10 cellular contexts compared by ENCODE assay signal in genomic region chr12:7934560-7935463, GRCh38. TPM values are rescaled to one million over a fixed set of nuclear protein-coding genes. Genes with fewer than 3 reads are reported as not detected.
DNase-seq lines count a peak whose midpoint lies in the region; TF ChIP-seq lines count a peak whose summit lies in the region.
"Had no signal": no experiment of that assay in that cellular context is flagged by ENCODE, and none has a peak within 500 bp of the region (broad histone marks: within the 10 kb centered on the region; RNA-seq: fewer than 3 reads in every experiment).

No MANE protein-coding gene starts in this region.

- no TSS peak for BruUV-seq in PC-9 (replicated peaks; lab: Mats Ljungman, UMichigan)

- peaks cover 25% of the 10 kb centered on the region for H3K79me2 ChIP-seq in PC-9 (ENCODE audit: low read depth)

- H3K27ac ChIP-seq in PC-9, result peak overlapping the region; percentile 19; the same call in 1 of the 2 replicates

- no peaks in the 10 kb centered on the region for H3K27me3 ChIP-seq in PC-9 (ENCODE audit: insufficient read depth, low read depth)

- TF ChIP-seq CTCF in PC-9 (conservative IDR thresholded peaks at IDR 0.05), result no peak

- no peaks in the 10 kb centered on the region; the same call in 1 of the 2 replicates for H4K20me1 ChIP-seq in PC-9 (ENCODE audit: insufficient read depth)

- H3K9me3 ChIP-seq in PC-9 (ENCODE audit: insufficient read depth, low read depth), result no peaks in the 10 kb centered on the region
- H3K9me3 ChIP-seq: mucosa of descending colon had no signal

- no peaks in the 10 kb centered on the region for H3K9me2 ChIP-seq in PC-9 (ENCODE audit: insufficient read depth)

- H3K4me1 ChIP-seq in PC-9 (replicated peaks; ENCODE audit: insufficient read depth), result peaks cover 35% of the 10 kb centered on the region

- peak overlapping the region; percentile 71 for H3K4me2 ChIP-seq in PC-9

- H3K36me3 ChIP-seq in PC-9 (ENCODE audit: low read depth), result peaks cover 9% of the 10 kb centered on the region; the same call in 1 of the 2 replicates

- CTCF ChIA-PET in PC-9 (lab: Charles Lee), result no interaction called here

- H2AFZ ChIP-seq in PC-9, result peak overlapping the region; percentile 32

- intact Hi-C loops in PC-9 (cut with micrococcal nuclease; ENCODE audit: unreplicated experiment), result no loop called here

- peak overlapping the region; percentile 59 for H3K4me3 ChIP-seq in PC-9
- peak overlapping the region; percentile 90 for H3K4me3 ChIP-seq in skeletal muscle cell (ENCODE audit: low read depth, low read length)
- H3K4me3 ChIP-seq: mucosa of descending colon had no signal

- DNase-seq in ELR (ENCODE audit: low read depth) (peak; percentile 35), PC-9 (no peak), globus pallidus (ENCODE audit: low spot score) (peak; percentile 6), skeletal muscle cell (ENCODE audit: low read depth) (no peak), epidermal melanocyte (ENCODE audit: insufficient read length, low spot score) (no peak), NOMO-1 treated with dmso at 0.1 percent for 144 hours (lab: John Stamatoyannopoulos, UW; ENCODE audit: unreplicated experiment) (no peak), cortex of kidney (lab: John Stamatoyannopoulos, UW) (no peak), DMS153 (lab: John Stamatoyannopoulos, UW) (no peak)
- DNase-seq: activated T-cell treated with anti-CD3 and anti-CD28 coated beads, Interleukin-2, amount 50 U/mL, for 4 hours had no signal

- peaks cover 28% of the 10 kb centered on the region for H3F3A ChIP-seq in PC-9 (ENCODE audit: insufficient read depth, low read depth)

- POLR2A ChIA-PET in PC-9 (lab: Charles Lee; ENCODE audit: unreplicated experiment), result interaction anchor here (1.5 kb wide), 1 partner anchor 26 kb away, joined by 19 read pairs; no protein-coding TSS in a partner anchor

RNA-seq across cellular contexts. Expression of gene SLC2A3, which starts 1.2 kb away (rescaled TPM):
- total RNA-seq in PC-9 (2021), result 24.9 and 26.2 TPM in 2 replicates

Comparison
In these comparisons a context has a peak if more than half of its experiments do, and no peak if none do; other contexts are left out.
1. DNase-seq: peak in ELR (single experiment) and globus pallidus (single experiment); none in PC-9 (0 of 2), skeletal muscle cell (single experiment), epidermal melanocyte (single experiment), NOMO-1 treated with dmso at 0.1 percent for 144 hours (single experiment), cortex of kidney (single experiment) and DMS153 (single experiment).